23 cellular contexts compared by ENCODE assay signal in genomic region chr2:120684691-120685402, GRCh38. TPM values are rescaled to one million over a fixed set of nuclear protein-coding genes. Genes with fewer than 3 reads are reported as not detected.
DNase-seq lines count a peak whose midpoint lies in the region; ATAC-seq, FAIRE-seq and TF ChIP-seq lines count a peak whose summit lies in the region.
"Had no signal": no experiment of that assay in that cellular context is flagged by ENCODE, and none has a peak within 500 bp of the region (broad histone marks: within the 10 kb centered on the region; RNA-seq: fewer than 3 reads in every experiment).

No MANE protein-coding gene starts in this region.

- H3K9me3 ChIP-seq in kidney (ENCODE audit: control insufficient read depth in 1 of 2, low read length in 2 of 2) (no peaks in the 10 kb centered on the region), mucosa of descending colon (no peaks in the 10 kb centered on the region)
- H3K9me3 ChIP-seq: colonic mucosa, transverse colon had no signal

- peaks cover 0 to 3% of the 10 kb centered on the region in 2 donors for H3K4me1 ChIP-seq in kidney (ENCODE audit: control insufficient read depth in 1 of 2, insufficient read depth in 1 of 2, low read depth in 1 of 2, low read length in 2 of 2)
- H3K4me1 ChIP-seq in mucosa of descending colon (ENCODE audit: low read depth): no peaks in the 10 kb centered on the region
- H3K4me1 ChIP-seq: colonic mucosa had no signal

- intact Hi-C loops in kidney (cut with DNase I): loop anchor here (5.0 kb wide), 1 partner anchor 343 kb away; no protein-coding TSS in a partner anchor
- intact Hi-C loops in mucosa of descending colon (cut with DNase I, micrococcal nuclease): no loop called here

- peak; percentile 5 for DNase-seq in activated naive CD4-positive, alpha-beta T cell treated with anti-CD3 and anti-CD28 coated beads, Interleukin-2, amount 10 ng/mL, durations not matched to agents 7 days and 5 days
- no peak for DNase-seq in activated naive CD4-positive, alpha-beta T cell treated with anti-CD3 and anti-CD28 coated beads, Interleukin-2, amount 50 U/mL, for 16 hours
- DNase-seq in cardiac fibroblast (ENCODE audit: low read depth in 2 of 2) (peak; percentile 54 to 55), kidney (peak; percentile 35), NAMALWA (ENCODE audit: low spot score) (no peak), mucosa of descending colon (no peak)
- DNase-seq: 8988T; activated CD4-positive, alpha-beta T cell treated with anti-CD3 and anti-CD28 coated beads, Interleukin-2, amount 50 U/mL, for 4 hours; activated naive CD4-positive, alpha-beta T cell; colonic mucosa; DMS 273 treated with DMSO at 0.1 percent for 48 hours; GF-D8; NCI-H1694 treated with DMSO at 0.1 percent for 48 hours; NCI-H748 treated with DMSO at 0.1 percent for 48 hours; OCI-M1; SIG-M5; stimulated activated naive CD4-positive, alpha-beta T cell treated with Interleukin-2 at 50 U/mL for 16 hours; transverse colon had no signal

- H3K4me1 Mint-ChIP-seq in activated naive CD4-positive, alpha-beta T cell treated with anti-CD3 and anti-CD28 coated beads, Interleukin-2, amount 10 ng/mL, durations not matched to agents 7 days and 5 days: no peaks in the 10 kb centered on the region

- no peaks in the 10 kb centered on the region for H3K9me3 Mint-ChIP-seq in activated naive CD4-positive, alpha-beta T cell treated with anti-CD3 and anti-CD28 coated beads, Interleukin-2, amount 10 ng/mL, durations not matched to agents 7 days and 5 days
- H3K9me3 Mint-ChIP-seq: T-helper 1 cell treated with Interleukin-12 subunit alpha and Interleukin-12 subunit beta and Interleukin-4 antibody, amounts not matched to agents 30 μg/mL and 1 μg/mL, for 36 hours had no signal

- CTCF ChIA-PET in activated naive CD4-positive, alpha-beta T cell treated with anti-CD3 and anti-CD28 coated beads, Interleukin-2, amount 10 ng/mL, durations not matched to agents 7 days and 5 days (lab: Charles Lee): interaction anchor here (0.7 to 0.8 kb wide), 2 partner anchors 343 to 390 kb away, joined by 3 to 4 read pairs; no protein-coding TSS in a partner anchor

- no peak overlapping the region for H3K9ac ChIP-seq in kidney (ENCODE audit: low read length in 2 of 2)

- ATAC-seq in GM21576 (IDR thresholded peaks at IDR 0.05; ENCODE audit: unreplicated experiment) (no peak), mucosa of descending colon (no peak), HG03469 (IDR thresholded peaks at IDR 0.05; ENCODE audit: unreplicated experiment) (no peak)
- ATAC-seq: K562 had no signal

- FAIRE-seq in kidney (lab: Jason Lieb, UNC): no peak
- FAIRE-seq: GM12892, K562 had no signal

- no peak for TF ChIP-seq CTCF in cardiac fibroblast (IDR thresholded peaks at IDR 0.05; ENCODE audit: low read depth, low read length)
- no peak for TF ChIP-seq CTCF in kidney (IDR thresholded peaks at IDR 0.05; ENCODE audit: borderline replicate concordance, extremely low read depth, insufficient read depth)
- no peak for TF ChIP-seq CTCF in mucosa of descending colon (IDR thresholded peaks at IDR 0.05)

- H3K27me3 Mint-ChIP-seq in activated naive CD4-positive, alpha-beta T cell treated with anti-CD3 and anti-CD28 coated beads, Interleukin-2, amount 10 ng/mL, durations not matched to agents 7 days and 5 days: peaks cover 23% of the 10 kb centered on the region

- H3K36me3 Mint-ChIP-seq in activated naive CD4-positive, alpha-beta T cell treated with anti-CD3 and anti-CD28 coated beads, Interleukin-2, amount 10 ng/mL, durations not matched to agents 7 days and 5 days: no peaks in the 10 kb centered on the region

- H3K4me3 ChIP-seq in cardiac fibroblast (replicated peaks in 1 of 2; ENCODE audit: low read depth in 2 of 2, low read length in 2 of 2) (no peak overlapping the region), kidney (ENCODE audit: low read length in 2 of 2) (no peak overlapping the region), mucosa of descending colon (no peak overlapping the region)
- H3K4me3 ChIP-seq: colonic mucosa, K562, transverse colon had no signal

- no peak overlapping the region for H3K27ac Mint-ChIP-seq in activated naive CD4-positive, alpha-beta T cell treated with anti-CD3 and anti-CD28 coated beads, Interleukin-2, amount 10 ng/mL, durations not matched to agents 7 days and 5 days
- H3K27ac Mint-ChIP-seq: T-helper 1 cell treated with Interleukin-12 subunit alpha and Interleukin-12 subunit beta and Interleukin-4 antibody, amounts not matched to agents 30 μg/mL and 1 μg/mL, for 36 hours had no signal

- no peak overlapping the region for H3K27ac ChIP-seq in kidney (ENCODE audit: low read depth in 2 of 2, low read length in 2 of 2)
- H3K27ac ChIP-seq: colonic mucosa had no signal

- no peak overlapping the region for H3K4me3 Mint-ChIP-seq in activated naive CD4-positive, alpha-beta T cell treated with anti-CD3 and anti-CD28 coated beads, Interleukin-2, amount 10 ng/mL, durations not matched to agents 7 days and 5 days
- H3K4me3 Mint-ChIP-seq: T-helper 1 cell treated with Interleukin-12 subunit alpha and Interleukin-12 subunit beta and Interleukin-4 antibody, amounts not matched to agents 30 μg/mL and 1 μg/mL, for 36 hours had no signal

- no peaks in the 10 kb centered on the region for H3K36me3 ChIP-seq in kidney (ENCODE audit: control insufficient read depth in 1 of 2, insufficient read depth in 2 of 2, low read length in 2 of 2)
- H3K36me3 ChIP-seq in mucosa of descending colon (ENCODE audit: low read depth): no peaks in the 10 kb centered on the region
- H3K36me3 ChIP-seq: colonic mucosa, transverse colon had no signal

RNA-seq across cellular contexts. Expression of gene GLI2, which starts 50.8 kb away (rescaled TPM):
- 3.7 TPM for total RNA-seq in kidney
- 0.32 TPM for polyA plus RNA-seq in kidney (ENCODE audit: insufficient read depth, low read depth, low replicate concordance)
- total RNA-seq in mucosa of descending colon: 1 to 10 TPM; 1.0 to 7.3 (median 1.3) TPM
- polyA plus RNA-seq: K562 had no signal

Comparison
In these comparisons a context has a peak if more than half of its experiments do, and no peak if none do; other contexts are left out.
1. DNase-seq: peak in activated naive CD4-positive, alpha-beta T cell treated with anti-CD3 and anti-CD28 coated beads, Interleukin-2, amount 10 ng/mL, durations not matched to agents 7 days and 5 days (single experiment), cardiac fibroblast (2 of 2) and kidney (single experiment); none in activated naive CD4-positive, alpha-beta T cell treated with anti-CD3 and anti-CD28 coated beads, Interleukin-2, amount 50 U/mL, for 16 hours (single experiment), NAMALWA (single experiment) and mucosa of descending colon (0 of 3).